21 cellular contexts compared by ENCODE assay signal in genomic region chr1:56148466-56149193, GRCh38.
DNase-seq lines count a peak whose midpoint lies in the region; ATAC-seq and TF ChIP-seq lines count a peak whose summit lies in the region.
"Had no signal": no experiment of that assay in that cellular context is flagged by ENCODE, and none has a peak within 500 bp of the region (broad histone marks: within the 10 kb centered on the region; RNA-seq: fewer than 3 reads in every experiment).

No MANE protein-coding gene starts in this region.

- no peak for ATAC-seq in GM23338
- peak; percentile 24 for ATAC-seq in mucosa of descending colon
- no peak for ATAC-seq in HG03159 (IDR thresholded peaks at IDR 0.05; ENCODE audit: unreplicated experiment)
- no peak for ATAC-seq in GM21723 (IDR thresholded peaks at IDR 0.05; ENCODE audit: unreplicated experiment)
- ATAC-seq: psoas muscle had no signal

- H3K9me3 Mint-ChIP-seq in GM23338, result no peaks in the 10 kb centered on the region
- no peaks in the 10 kb centered on the region for H3K9me3 Mint-ChIP-seq in chondrocyte (ENCODE audit: low read depth)
- H3K9me3 Mint-ChIP-seq: nephron progenitor cell had no signal

- H3K27ac Mint-ChIP-seq in GM23338, result no peak overlapping the region
- H3K27ac Mint-ChIP-seq in chondrocyte (ENCODE audit: unreplicated experiment), result no peak overlapping the region
- H3K27ac Mint-ChIP-seq: nephron progenitor cell had no signal

- H3K9me2 ChIP-seq in DOHH2 (replicated peaks; ENCODE audit: control insufficient read depth, low read length) (no peaks in the 10 kb centered on the region), GM23338 (ENCODE audit: insufficient read depth) (0 out of 2 replicates have a peak, but pooled peaks cover 7% of the 10 kb centered on the region)

- H3K4me3 ChIP-seq in DOHH2 (ENCODE audit: low read length), result no peak overlapping the region
- no peak overlapping the region for H3K4me3 ChIP-seq in GM23338
- H3K4me3 ChIP-seq in mucosa of descending colon, result no peak overlapping the region
- H3K4me3 ChIP-seq: adrenal gland, psoas muscle, SJSA1, spleen had no signal

- no peak overlapping the region for H3K4me2 ChIP-seq in DOHH2 (ENCODE audit: low read length)
- H3K4me2 ChIP-seq in GM23338, result no peak overlapping the region

- TF ChIP-seq CTCF in DOHH2 (IDR thresholded peaks at IDR 0.05; ENCODE audit: low read depth, low read length, poor library complexity, severe bottlenecking), result peak; percentile 19
- TF ChIP-seq CTCF in GM23338 (conservative IDR thresholded peaks at IDR 0.05; ENCODE audit: low read depth in 2 of 2), result peak; percentile 38 to 46
- peak; percentile 57 for TF ChIP-seq CTCF in chondrocyte (IDR thresholded peaks at IDR 0.05)
- TF ChIP-seq CTCF in mucosa of descending colon (IDR thresholded peaks at IDR 0.05), result no peak

- H3K36me3 Mint-ChIP-seq in GM23338 (ENCODE audit: low read depth), result no peaks in the 10 kb centered on the region
- no peaks in the 10 kb centered on the region for H3K36me3 Mint-ChIP-seq in chondrocyte (ENCODE audit: low read depth)

- H3K4me1 Mint-ChIP-seq in GM23338 (no peaks in the 10 kb centered on the region), chondrocyte (ENCODE audit: low read depth) (peaks cover 28% of the 10 kb centered on the region)

- no peak overlapping the region for H3K27ac ChIP-seq in DOHH2 (ENCODE audit: low read depth, low read length)
- no peak overlapping the region for H3K27ac ChIP-seq in GM23338 (ENCODE audit: low read depth)
- H3K27ac ChIP-seq: psoas muscle, SJSA1, spleen had no signal

- H3K9me3 ChIP-seq in DOHH2 (ENCODE audit: control insufficient read depth, insufficient read depth, low read length) (no peaks in the 10 kb centered on the region; the same call in 1 of the 2 replicates), mucosa of descending colon (no peaks in the 10 kb centered on the region)
- H3K9me3 ChIP-seq: adrenal gland, psoas muscle, SJSA1, spleen had no signal

- no peaks in the 10 kb centered on the region for H3K36me3 ChIP-seq in DOHH2 (ENCODE audit: control insufficient read depth, low read length)
- H3K36me3 ChIP-seq in GM23338 (ENCODE audit: insufficient read depth), result no peaks in the 10 kb centered on the region
- H3K36me3 ChIP-seq in mucosa of descending colon (ENCODE audit: low read depth), result no peaks in the 10 kb centered on the region
- H3K36me3 ChIP-seq: adrenal gland, SJSA1, spleen had no signal

- H3K27me3 Mint-ChIP-seq in GM23338 (ENCODE audit: insufficient read depth, low read depth, poor library complexity) (no peaks in the 10 kb centered on the region), chondrocyte (ENCODE audit: low read depth) (no peaks in the 10 kb centered on the region)

- H3K4me3 Mint-ChIP-seq in GM23338 (no peak overlapping the region), chondrocyte (ENCODE audit: unreplicated experiment) (no peak overlapping the region)
- H3K4me3 Mint-ChIP-seq: nephron progenitor cell had no signal

- no peaks in the 10 kb centered on the region for H4K20me1 ChIP-seq in DOHH2 (ENCODE audit: control insufficient read depth, insufficient read depth, low read depth, low read length)
- H4K20me1 ChIP-seq in GM23338 (replicated peaks; ENCODE audit: insufficient read depth), result no peaks in the 10 kb centered on the region

- no peaks in the 10 kb centered on the region for H3K4me1 ChIP-seq in DOHH2 (ENCODE audit: control insufficient read depth, low read length)
- H3K4me1 ChIP-seq in GM23338 (ENCODE audit: insufficient read depth), result no peaks in the 10 kb centered on the region
- peaks cover 8% of the 10 kb centered on the region for H3K4me1 ChIP-seq in mucosa of descending colon (ENCODE audit: low read depth)
- H3K4me1 ChIP-seq: adrenal gland, SJSA1, spleen had no signal

- intact Hi-C loops in mucosa of descending colon (cut with DNase I, micrococcal nuclease), result no loop called here

- no peak overlapping the region for H2AFZ ChIP-seq in GM23338

- H3F3A ChIP-seq in DOHH2 (ENCODE audit: control insufficient read depth, insufficient read depth), result no peaks in the 10 kb centered on the region
- no peaks in the 10 kb centered on the region for H3F3A ChIP-seq in GM23338 (replicated peaks; ENCODE audit: low read depth)

- DNase-seq in GM23338 (ENCODE audit: low spot score), result no peak
- no peak for DNase-seq in chondrocyte (ENCODE audit: low spot score)
- DNase-seq in mucosa of descending colon, result no peak
- no peak for DNase-seq in NCI-H1436 (lab: John Stamatoyannopoulos, UW)
- DNase-seq: activated CD4-positive, alpha-beta T cell treated with anti-CD3 and anti-CD28 coated beads for 4 hours; activated effector memory CD4-positive, alpha-beta T cell treated with anti-CD3 and anti-CD28 coated beads, Interleukin-2, amount 50 U/mL, for 16 hours; adrenal gland; caudate nucleus; effector memory CD4-positive, alpha-beta T cell; GF-D8; NCI-H2029; NCI-H446 treated with DMSO at 0.1 percent for 48 hours; nephron progenitor cell; psoas muscle; spleen; stimulated activated CD8-positive, alpha-beta memory T cell treated with anti-CD3 and anti-CD28 coated beads, Interleukin-4, amount 100 ng/mL, for 48 hours; T-helper 9 cell had no signal

- H3K27me3 ChIP-seq in DOHH2 (ENCODE audit: control insufficient read depth, low read length) (no peaks in the 10 kb centered on the region), GM23338 (ENCODE audit: insufficient read depth) (no peaks in the 10 kb centered on the region)
- H3K27me3 ChIP-seq: adrenal gland, SJSA1, spleen had no signal

- H3K79me2 ChIP-seq in DOHH2 (ENCODE audit: control insufficient read depth, low read length), result no peaks in the 10 kb centered on the region
- no peaks in the 10 kb centered on the region for H3K79me2 ChIP-seq in GM23338 (replicated peaks; ENCODE audit: insufficient read depth)

TF ChIP-seq in GM23338, 12 proteins besides CTCF, POLR2A, EP300 and RAD21 (continues in another document):
- no peak for TF ChIP-seq EZH2phosphoT487 (IDR thresholded peaks at IDR 0.05; ENCODE audit: unreplicated experiment)
- no peak for TF ChIP-seq ETS1 (IDR thresholded peaks at IDR 0.05)
- no peak for TF ChIP-seq CREB1 (CRISPR knock-in tag; IDR thresholded peaks at IDR 0.05; ENCODE audit: low read depth)
- no peak for TF ChIP-seq POLR2AphosphoS5 (IDR thresholded peaks at IDR 0.05; ENCODE audit: low read depth)
- no peak for TF ChIP-seq ZNF331 (CRISPR knock-in tag; IDR thresholded peaks at IDR 0.05; ENCODE audit: low read depth)
- TF ChIP-seq JUNB (IDR thresholded peaks at IDR 0.05; ENCODE audit: unreplicated experiment), result no peak
- TF ChIP-seq STAT1 (IDR thresholded peaks at IDR 0.05; ENCODE audit: unreplicated experiment), result no peak
- no peak for TF ChIP-seq NANOG (IDR thresholded peaks at IDR 0.05; ENCODE audit: borderline replicate concordance)
